Comparison of ENCODE assay signal across 20 cellular contexts in the genomic region with DNA sequence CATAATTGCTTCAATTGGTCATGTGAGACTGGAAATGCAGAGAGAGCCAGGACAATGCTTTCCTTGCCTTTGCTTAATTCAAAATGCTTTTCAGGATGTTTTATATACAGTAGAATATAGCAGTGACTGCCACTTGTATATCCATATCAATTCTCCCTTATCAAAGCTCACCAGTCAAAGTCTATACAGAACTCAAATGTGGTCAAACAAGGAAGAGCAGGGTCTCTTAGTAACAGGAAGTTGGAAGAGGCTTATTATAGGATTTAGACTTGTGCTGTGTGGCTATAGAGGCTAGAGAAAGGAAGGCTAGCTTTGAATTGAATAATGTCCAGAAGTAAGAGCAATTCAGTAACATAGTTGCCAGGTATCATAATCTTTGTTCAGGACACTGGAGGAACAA. TPM values are rescaled to one million over a fixed set of nuclear protein-coding genes. Genes with fewer than 3 reads are reported as not detected.
A peak's percentile ranks its signal among the peaks of the same experiment; 100 is the strongest.
DNase-seq lines count a peak whose midpoint lies in the region; ATAC-seq and TF ChIP-seq lines count a peak whose summit lies in the region.
"Had no signal": no experiment of that assay in that cellular context is flagged by ENCODE, and none has a peak within 500 bp of the region (broad histone marks: within the 10 kb centered on the region; RNA-seq: fewer than 3 reads in every experiment).

No MANE protein-coding gene starts in this region.

- H3K9me3 ChIP-seq in colonic mucosa = no peaks in the 10 kb centered on the region
- no peaks in the 10 kb centered on the region for H3K9me3 ChIP-seq in mucosa of descending colon
- H3K9me3 ChIP-seq in sigmoid colon = no peaks in the 10 kb centered on the region
- no peaks in the 10 kb centered on the region for H3K9me3 ChIP-seq in effector memory CD4-positive, alpha-beta T cell (ENCODE audit: control insufficient read depth, low read length)
- H3K9me3 ChIP-seq: A549 had no signal

- H3K9ac ChIP-seq in colonic mucosa (ENCODE audit: low read depth in 2 of 2, low read length in 2 of 2) = no peak overlapping the region

- peak; percentile 5 for DNase-seq in DMS153 treated with DMSO at 0.1 percent for 48 hours (lab: John Stamatoyannopoulos, UW; ENCODE audit: unreplicated experiment)
- no peak for DNase-seq in colonic mucosa
- DNase-seq in mucosa of descending colon = no peak
- DNase-seq in COLO829 (ENCODE audit: low spot score) = no peak
- no peak for DNase-seq in sigmoid colon
- DNase-seq in effector memory CD4-positive, alpha-beta T cell = no peak
- DNase-seq: 8988T; C1 segment of cervical spinal cord; Caco-2; CD4-positive, alpha-beta memory T cell; DMS53; DMS79 treated with DMSO at 0.1 percent for 48 hours; GF-D8; H9 had no signal

- H3K4me3 ChIP-seq in colonic mucosa (no peak overlapping the region), mucosa of descending colon (no peak overlapping the region), sigmoid colon (no peak overlapping the region)
- H3K4me3 ChIP-seq in effector memory CD4-positive, alpha-beta T cell (ENCODE audit: insufficient read depth, low read depth, low read length, poor library complexity, severe bottlenecking) = no peak overlapping the region
- H3K4me3 ChIP-seq: A549, GM23338 had no signal

- no peaks in the 10 kb centered on the region for H3K4me1 ChIP-seq in colonic mucosa
- H3K4me1 ChIP-seq in mucosa of descending colon (ENCODE audit: low read depth) = peaks cover 5% of the 10 kb centered on the region
- H3K4me1 ChIP-seq in sigmoid colon = no peaks in the 10 kb centered on the region
- no peaks in the 10 kb centered on the region for H3K4me1 ChIP-seq in effector memory CD4-positive, alpha-beta T cell (ENCODE audit: control insufficient read depth, insufficient read depth, low read length, poor library complexity, severe bottlenecking)
- H3K4me1 ChIP-seq: A549, Caco-2 had no signal

- H3K27ac ChIP-seq in colonic mucosa (peak overlapping the region; percentile 18), sigmoid colon (no peak overlapping the region)
- H3K27ac ChIP-seq in effector memory CD4-positive, alpha-beta T cell (ENCODE audit: insufficient read depth, low read length, poor library complexity, severe bottlenecking) = no peak overlapping the region
- H3K27ac ChIP-seq: A549 had no signal

- H3K36me3 ChIP-seq in colonic mucosa = no peaks in the 10 kb centered on the region
- no peaks in the 10 kb centered on the region for H3K36me3 ChIP-seq in mucosa of descending colon (ENCODE audit: low read depth)
- no peaks in the 10 kb centered on the region for H3K36me3 ChIP-seq in sigmoid colon
- H3K36me3 ChIP-seq in effector memory CD4-positive, alpha-beta T cell (ENCODE audit: control insufficient read depth, insufficient read depth, low read length) = no peaks in the 10 kb centered on the region

- intact Hi-C loops in colonic mucosa (cut with DNase I) = no loop called here
- intact Hi-C loops in mucosa of descending colon (cut with DNase I, micrococcal nuclease) = no loop called here
- intact Hi-C loops in sigmoid colon (cut with DNase I) = no loop called here

- TF ChIP-seq POLR2A in sigmoid colon (IDR thresholded peaks at IDR 0.05) = no peak

- H3K27me3 ChIP-seq in colonic mucosa (no peaks in the 10 kb centered on the region), sigmoid colon (no peaks in the 10 kb centered on the region)
- H3K27me3 ChIP-seq in effector memory CD4-positive, alpha-beta T cell (replicated peaks; ENCODE audit: control insufficient read depth, insufficient read depth, low read length, poor library complexity, severe bottlenecking) = no peaks in the 10 kb centered on the region

- ATAC-seq in mucosa of descending colon = peak; percentile 86
- ATAC-seq: A549, GM23338, HCT116 had no signal

- no peak for TF ChIP-seq CTCF in colonic mucosa (IDR thresholded peaks at IDR 0.05)
- no peak for TF ChIP-seq CTCF in mucosa of descending colon (IDR thresholded peaks at IDR 0.05)
- no peak for TF ChIP-seq CTCF in sigmoid colon (IDR thresholded peaks at IDR 0.05)

- no peak for TF ChIP-seq EP300 in sigmoid colon (IDR thresholded peaks at IDR 0.05)

RNA-seq across cellular contexts. Expression of gene SI, which starts 4.3 kb away (rescaled TPM):
- total RNA-seq in colonic mucosa (10 to 100 TPM; 42.4 to 66.1 TPM), mucosa of descending colon (10 to 100 TPM in 2 of 3 donors, 1 to 10 TPM in 1; 6.5 to 58.6 (median 29.5) TPM), sigmoid colon (under 1 TPM in 1 of 4 donors, not detected in 3; under 0.01 TPM)
- 1 to 10 TPM; 3.0 to 8.8 (median 3.9) TPM for polyA plus RNA-seq in sigmoid colon
- total RNA-seq: CD4-positive, alpha-beta memory T cell; Daoy; G401; GM23338; H9 had no signal
- polyA plus RNA-seq: A549; BJ; CD4-positive, alpha-beta memory T cell; GM23338 had no signal

Comparison
In these comparisons a context has a peak if more than half of its experiments do, and no peak if none do; other contexts are left out.
1. RNA of gene SI, which starts 4.3 kb away (total RNA-seq): 42.4 to 66.1 TPM in colonic mucosa and 6.5 to 58.6 TPM in mucosa of descending colon; under 0.01 TPM in sigmoid colon; every median in the first group is over 4 times any median in the second.